17 cellular contexts compared by ENCODE assay signal in genomic region chr1:17307329-17307728, GRCh38. TPM values are rescaled to one million over a fixed set of nuclear protein-coding genes. Genes with fewer than 3 reads are reported as not detected.
DNase-seq lines count a peak whose midpoint lies in the region; ATAC-seq and TF ChIP-seq lines count a peak whose summit lies in the region.
"Had no signal": no experiment of that assay in that cellular context is flagged by ENCODE, and none has a peak within 500 bp of the region (broad histone marks: within the 10 kb centered on the region; RNA-seq: fewer than 3 reads in every experiment).

No MANE protein-coding gene starts in this region.

- H3K27ac ChIP-seq in HL-60 (replicated peaks) (peak overlapping the region; percentile 86), neutrophil (peak overlapping the region; percentile 95)
- H3K27ac ChIP-seq: GM23248 had no signal

- DNase-seq in HL-60 (ENCODE audit: low read depth in 1 of 2, low spot score in 1 of 2) = no peak
- DNase-seq in endothelial cell (ENCODE audit: low spot score) = no peak
- no peak for DNase-seq in NCI-H1092 (lab: John Stamatoyannopoulos, UW)
- DNase-seq: C1 segment of cervical spinal cord; Caco-2; CD4-positive, CD25-positive, alpha-beta regulatory T cell; CD8-positive, alpha-beta T cell; DMS153; DND-41; GM23248; H9 had no signal

- H3K27me3 ChIP-seq in HL-60 (ENCODE audit: insufficient read depth, poor library complexity, severe bottlenecking) (no peaks in the 10 kb centered on the region), neutrophil (no peaks in the 10 kb centered on the region)

- peaks cover under 1% of the 10 kb centered on the region for H3K36me3 Mint-ChIP-seq in dendritic cell treated with granulocyte-macrophage colony-stimulating factor and Interleukin-4, amounts not matched to agents 40 ng/mL and 50 ng/mL, for 4 days (ENCODE audit: low read depth)
- H3K36me3 Mint-ChIP-seq in endothelial cell (ENCODE audit: low read depth, unreplicated experiment) = peaks cover 5% of the 10 kb centered on the region
- H3K36me3 Mint-ChIP-seq: CD8-positive, alpha-beta T cell had no signal

- H3K4me1 Mint-ChIP-seq in dendritic cell treated with granulocyte-macrophage colony-stimulating factor and Interleukin-4, amounts not matched to agents 40 ng/mL and 50 ng/mL, for 4 days (ENCODE audit: low read depth) = peaks cover 75% of the 10 kb centered on the region
- H3K4me1 Mint-ChIP-seq in endothelial cell (ENCODE audit: unreplicated experiment) = no peaks in the 10 kb centered on the region

- peaks cover 9% of the 10 kb centered on the region for H3K9me3 Mint-ChIP-seq in dendritic cell treated with granulocyte-macrophage colony-stimulating factor and Interleukin-4, amounts not matched to agents 40 ng/mL and 50 ng/mL, for 4 days
- peaks cover 4% of the 10 kb centered on the region for H3K9me3 Mint-ChIP-seq in endothelial cell (ENCODE audit: unreplicated experiment)

- ATAC-seq in HG03520 (IDR thresholded peaks at IDR 0.05; ENCODE audit: unreplicated experiment) = no peak
- ATAC-seq: CD8-positive, alpha-beta T cell; GM12878; HCT116 had no signal

- peaks cover 95 to 100% of the 10 kb centered on the region in 2 experiments for H3K4me1 ChIP-seq in neutrophil (ENCODE audit: control insufficient read depth in 1 of 2, insufficient read depth in 1 of 2, low read depth in 1 of 2, low read length in 1 of 2)
- H3K4me1 ChIP-seq: Caco-2 had no signal

- H3K27me3 Mint-ChIP-seq in dendritic cell treated with granulocyte-macrophage colony-stimulating factor and Interleukin-4, amounts not matched to agents 40 ng/mL and 50 ng/mL, for 4 days = no peaks in the 10 kb centered on the region
- H3K27me3 Mint-ChIP-seq in endothelial cell (ENCODE audit: unreplicated experiment) = peaks cover 7% of the 10 kb centered on the region

- H3K27ac Mint-ChIP-seq in dendritic cell treated with granulocyte-macrophage colony-stimulating factor and Interleukin-4, amounts not matched to agents 40 ng/mL and 50 ng/mL, for 4 days = peak overlapping the region; percentile 50
- H3K27ac Mint-ChIP-seq in endothelial cell (ENCODE audit: unreplicated experiment) = no peak overlapping the region
- H3K27ac Mint-ChIP-seq: CD4-positive, CD25-positive, alpha-beta regulatory T cell; CD8-positive, alpha-beta T cell had no signal

- TF ChIP-seq CTCF in HL-60 (IDR thresholded peaks at IDR 0.05; ENCODE audit: insufficient read depth, low read length) = no peak
- TF ChIP-seq CTCF in neutrophil (IDR thresholded peaks at IDR 0.05) = no peak
- TF ChIP-seq CTCF in endothelial cell (IDR thresholded peaks at IDR 0.05; ENCODE audit: unreplicated experiment) = no peak

- H3K4me3 Mint-ChIP-seq in dendritic cell treated with granulocyte-macrophage colony-stimulating factor and Interleukin-4, amounts not matched to agents 40 ng/mL and 50 ng/mL, for 4 days = no peak overlapping the region
- no peak overlapping the region for H3K4me3 Mint-ChIP-seq in endothelial cell (ENCODE audit: unreplicated experiment)
- H3K4me3 Mint-ChIP-seq: CD4-positive, CD25-positive, alpha-beta regulatory T cell; CD8-positive, alpha-beta T cell; H9 had no signal

- no peaks in the 10 kb centered on the region for H3K36me3 ChIP-seq in neutrophil

- H3K9me3 ChIP-seq in neutrophil = no peaks in the 10 kb centered on the region
- H3K9me3 ChIP-seq: Caco-2 had no signal

- intact Hi-C loops in dendritic cell treated with granulocyte-macrophage colony-stimulating factor and Interleukin-4, amounts not matched to agents 40 ng/mL and 50 ng/mL, for 4 days (cut with micrococcal nuclease) = no loop called here

- H3K4me3 ChIP-seq in HL-60 (replicated peaks; ENCODE audit: insufficient read depth, low read length) (no peak overlapping the region), neutrophil (ENCODE audit: low read depth in 1 of 2, low read length in 1 of 2) (peak overlapping the region in 1 of 2 experiments; percentile 83)
- H3K4me3 ChIP-seq: GM12878, GM23248 had no signal

RNA-seq across cellular contexts. Expression of gene PADI4, which starts 0.7 kb away (rescaled TPM):
- not detected for total RNA-seq in endothelial cell (ENCODE audit: unreplicated experiment)
- total RNA-seq: A673, Caco-2, GM23248 had no signal

RNA-seq across cellular contexts. Expression of gene PADI3, which starts 58.4 kb away (rescaled TPM):
- total RNA-seq in endothelial cell (ENCODE audit: unreplicated experiment) = not detected
- total RNA-seq: Caco-2; CD4-positive, CD25-positive, alpha-beta regulatory T cell; CD8-positive, alpha-beta T cell; GM12878; GM23248 had no signal
